ENCODE assay signal across 10 cellular contexts in genomic region chr9:19517202-19517942, GRCh38.
DNase-seq lines count a peak whose midpoint lies in the region; ATAC-seq and TF ChIP-seq lines count a peak whose summit lies in the region.
"Had no signal": no experiment of that assay in that cellular context is flagged by ENCODE, and none has a peak within 500 bp of the region (broad histone marks: within the 10 kb centered on the region; RNA-seq: fewer than 3 reads in every experiment).

No MANE protein-coding gene starts in this region.

- no peaks in the 10 kb centered on the region for H3K79me2 ChIP-seq in PC-3 (ENCODE audit: low read length)

- no peak overlapping the region for H3K4me3 Mint-ChIP-seq in effector memory CD8-positive, alpha-beta T cell

- no peaks in the 10 kb centered on the region for H3K36me3 Mint-ChIP-seq in effector memory CD8-positive, alpha-beta T cell (ENCODE audit: insufficient read depth)

- H3K27me3 Mint-ChIP-seq in effector memory CD8-positive, alpha-beta T cell = peaks cover 20 to 51% of the 10 kb centered on the region in 2 donors

- H3K4me2 ChIP-seq in PC-3 (ENCODE audit: low read length) = no peak overlapping the region

- TF ChIP-seq CTCF in PC-3 (conservative IDR thresholded peaks at IDR 0.05; ENCODE audit: low read depth, low read length) (peak; percentile 53), foreskin keratinocyte (conservative IDR thresholded peaks at IDR 0.05) (peak; percentile 56)

- DNase-seq in DMS53 (lab: John Stamatoyannopoulos, UW) (peak; percentile 47), PC-3 (peak; percentile 18), foreskin keratinocyte (no peak), NCI-H187 (lab: John Stamatoyannopoulos, UW) (no peak)
- no peak for DNase-seq in effector memory CD8-positive, alpha-beta T cell
- DNase-seq: SIG-M5 had no signal

- intact Hi-C loops in PC-3 (cut with micrococcal nuclease) = no loop called here

- BruUV-seq in PC-3 (replicated peaks; lab: Mats Ljungman, UMichigan) = no TSS peak

- H3K36me3 ChIP-seq in PC-3 (ENCODE audit: low read depth, low read length) = no peaks in the 10 kb centered on the region

- no peaks in the 10 kb centered on the region for H3K9me3 ChIP-seq in PC-3 (ENCODE audit: low read length)

- CTCF ChIA-PET in PC-3 (lab: Charles Lee) = interaction anchor here (0.8 kb wide), 1 partner anchor 52 kb away, joined by 4 read pairs; no protein-coding TSS in a partner anchor

- H3K9me3 Mint-ChIP-seq in effector memory CD8-positive, alpha-beta T cell = no peaks in the 10 kb centered on the region
- H3K9me3 Mint-ChIP-seq: activated naive CD4-positive, alpha-beta T cell treated with anti-CD3 and anti-CD28 coated beads, Interleukin-2, amount 50 U/mL, for 72 hours had no signal

- H3K4me1 ChIP-seq in PC-3 (ENCODE audit: insufficient read depth, low read length) (no peaks in the 10 kb centered on the region), foreskin keratinocyte (no peaks in the 10 kb centered on the region)

- no peaks in the 10 kb centered on the region for H4K20me1 ChIP-seq in PC-3 (ENCODE audit: low read length)

- POLR2A ChIA-PET in PC-3 (lab: Charles Lee; ENCODE audit: unreplicated experiment) = no interaction called here

- no peaks in the 10 kb centered on the region for H3F3A ChIP-seq in PC-3 (ENCODE audit: low read length, unreplicated experiment)

- ATAC-seq in GM19351 (IDR thresholded peaks at IDR 0.05; ENCODE audit: unreplicated experiment) (peak; percentile 49), PC-3 (no peak), foreskin keratinocyte (peak; percentile 47), HG03378 (IDR thresholded peaks at IDR 0.05; ENCODE audit: unreplicated experiment) (no peak), HG02623 (IDR thresholded peaks at IDR 0.05; ENCODE audit: unreplicated experiment) (no peak)
- ATAC-seq in effector memory CD8-positive, alpha-beta T cell (replicated peaks) = no peak

- H3K4me3 ChIP-seq in PC-3 (ENCODE audit: low read length) = no peak overlapping the region

- H3K9ac ChIP-seq in PC-3 (ENCODE audit: low read length) = no peak overlapping the region

- H3K4me1 Mint-ChIP-seq in effector memory CD8-positive, alpha-beta T cell (ENCODE audit: low read depth in 2 of 2) = peaks cover 0 to 2% of the 10 kb centered on the region in 2 donors

- no peak overlapping the region for H3K27ac Mint-ChIP-seq in effector memory CD8-positive, alpha-beta T cell

- H3K27ac ChIP-seq in PC-3 (ENCODE audit: low read length) (no peak overlapping the region), foreskin keratinocyte (no peak overlapping the region)

- H3K27me3 ChIP-seq in PC-3 (ENCODE audit: low read length) (peaks cover 19% of the 10 kb centered on the region; the same call in 1 of the 2 replicates), foreskin keratinocyte (peaks cover 3% of the 10 kb centered on the region)

- H3K9me2 ChIP-seq in PC-3 (replicated peaks; ENCODE audit: low read length) = no peaks in the 10 kb centered on the region

- no peak overlapping the region for H2AFZ ChIP-seq in PC-3 (ENCODE audit: low read length)

Comparison
In these comparisons a context has a peak if more than half of its experiments do, and no peak if none do; other contexts are left out.
1. DNase-seq: peak in DMS53 (single experiment) and PC-3 (single experiment); none in foreskin keratinocyte (0 of 2), NCI-H187 (0 of 2) and effector memory CD8-positive, alpha-beta T cell (0 of 3).
2. ATAC-seq: peak in GM19351 (single experiment) and foreskin keratinocyte (single experiment); none in PC-3 (single experiment), effector memory CD8-positive, alpha-beta T cell (single experiment), HG03378 (single experiment) and HG02623 (single experiment).